ENCODE assay signal across 8 cellular contexts in the genomic region with DNA sequence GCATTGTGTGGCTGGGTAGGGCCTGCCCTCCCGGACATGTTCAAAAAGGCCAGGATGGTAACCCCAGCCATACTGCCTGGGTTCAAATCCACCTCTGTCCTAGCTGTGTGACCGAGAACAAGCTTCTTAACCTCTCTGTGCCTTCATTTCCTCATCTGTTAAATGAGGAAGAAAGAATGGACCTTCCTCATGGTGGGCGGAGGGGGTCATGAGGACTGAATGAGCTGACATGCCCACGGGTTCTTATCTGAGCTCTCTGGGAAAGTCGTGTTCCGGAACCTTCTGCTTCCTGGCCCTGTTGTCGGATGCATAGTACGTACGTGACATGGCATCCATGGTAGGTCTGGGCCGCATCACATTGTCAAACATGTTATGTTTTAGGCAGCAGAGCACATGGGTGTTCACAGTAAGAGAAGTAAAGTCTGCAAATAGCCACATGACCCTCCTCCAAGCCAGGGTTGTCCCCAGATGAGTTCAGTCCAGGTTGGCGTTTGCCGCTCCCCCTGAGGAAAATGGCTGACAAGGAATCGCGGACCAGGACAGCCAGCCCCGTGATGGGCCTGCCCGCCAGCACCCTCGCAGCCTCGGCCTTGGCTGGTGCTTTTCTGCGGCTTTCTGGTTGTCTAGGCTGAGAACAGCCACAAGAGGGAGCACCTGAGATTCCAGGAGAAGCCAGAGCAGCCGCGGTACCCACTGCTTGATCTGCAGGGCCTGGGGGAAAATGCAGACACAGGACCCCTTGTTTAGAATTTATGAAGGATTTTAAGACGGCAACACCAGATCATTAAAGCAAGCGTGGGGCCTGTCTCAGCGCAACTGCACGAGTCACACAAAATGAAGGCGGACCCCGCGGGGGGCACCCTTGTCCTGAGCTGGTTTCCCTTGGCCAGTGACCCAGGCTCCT. TPM values are rescaled to one million over a fixed set of nuclear protein-coding genes. Genes with fewer than 3 reads are reported as not detected.
DNase-seq lines count a peak whose midpoint lies in the region; ATAC-seq, FAIRE-seq and TF ChIP-seq lines count a peak whose summit lies in the region.

No MANE protein-coding gene starts in this region.

- H3K27ac ChIP-seq in colonic mucosa, result no peak overlapping the region
- H3K27ac ChIP-seq in left lung, result no peak overlapping the region

- no peaks in the 10 kb centered on the region for H3K27me3 Mint-ChIP-seq in activated CD4-positive, alpha-beta T cell treated with anti-CD3 and anti-CD28 coated beads, Interleukin-2, amount 10 ng/mL, durations not matched to agents 7 days and 5 days

- peak; percentile 91 for ATAC-seq in left lung
- ATAC-seq in HG02623 (IDR thresholded peaks at IDR 0.05; ENCODE audit: unreplicated experiment), result no peak

- H3K4me1 Mint-ChIP-seq in activated CD4-positive, alpha-beta T cell treated with anti-CD3 and anti-CD28 coated beads, Interleukin-2, amount 10 ng/mL, durations not matched to agents 7 days and 5 days, result peaks cover 6% of the 10 kb centered on the region

- no peaks in the 10 kb centered on the region for H3K36me3 Mint-ChIP-seq in activated CD4-positive, alpha-beta T cell treated with anti-CD3 and anti-CD28 coated beads, Interleukin-2, amount 10 ng/mL, durations not matched to agents 7 days and 5 days (ENCODE audit: low read depth)

- H3K4me1 ChIP-seq in colonic mucosa, result peaks cover 3% of the 10 kb centered on the region
- H3K4me1 ChIP-seq in left lung, result peaks cover 0 to 14% of the 10 kb centered on the region in 2 donors

- no peaks in the 10 kb centered on the region for H3K9me3 Mint-ChIP-seq in activated CD4-positive, alpha-beta T cell treated with anti-CD3 and anti-CD28 coated beads, Interleukin-2, amount 10 ng/mL, durations not matched to agents 7 days and 5 days

- TF ChIP-seq CTCF in AG09309 (IDR thresholded peaks at IDR 0.05; ENCODE audit: control insufficient read depth, insufficient read depth, low read depth, low read length, missing control alignments), result peak; percentile 88
- peak; percentile 84 for TF ChIP-seq CTCF in colonic mucosa (IDR thresholded peaks at IDR 0.05)
- peak; percentile 83 to 93 for TF ChIP-seq CTCF in left lung (IDR thresholded peaks at IDR 0.05)

- CTCF ChIA-PET in activated CD4-positive, alpha-beta T cell treated with anti-CD3 and anti-CD28 coated beads, Interleukin-2, amount 10 ng/mL, durations not matched to agents 7 days and 5 days (lab: Charles Lee), result interaction anchor here (0.7 to 1.6 kb wide), 8 partner anchors 9 to 64 kb away, joined by 3 to 7 read pairs (median 3); partner anchors contain the start of gene CA11

- no peak for DNase-seq in AG09309 (ENCODE audit: low read depth)
- DNase-seq in H54 (ENCODE audit: insufficient read length, low spot score), result peak; percentile 85
- peak; percentile 84 to 92 for DNase-seq in NCI-H526 (lab: John Stamatoyannopoulos, UW)
- peak; percentile 81 for DNase-seq in activated CD4-positive, alpha-beta T cell treated with anti-CD3 and anti-CD28 coated beads, Interleukin-2, amount 10 ng/mL, durations not matched to agents 7 days and 5 days
- DNase-seq in colonic mucosa, result peak; percentile 87
- DNase-seq in left lung, result peak in 1 of 2 donors; percentile 72
- peak; percentile 81 for DNase-seq in stimulated activated CD4-positive, alpha-beta T cell treated with anti-CD3 and anti-CD28 coated beads, Interleukin-4, amount 100 ng/mL, for 24 hours

- peak overlapping the region; percentile 66 for H3K27ac Mint-ChIP-seq in activated CD4-positive, alpha-beta T cell treated with anti-CD3 and anti-CD28 coated beads, Interleukin-2, amount 10 ng/mL, durations not matched to agents 7 days and 5 days

- H3K27me3 ChIP-seq in colonic mucosa (no peaks in the 10 kb centered on the region), left lung (no peaks in the 10 kb centered on the region)

- POLR2A ChIA-PET in activated CD4-positive, alpha-beta T cell treated with anti-CD3 and anti-CD28 coated beads, Interleukin-2, amount 10 ng/mL, durations not matched to agents 7 days and 5 days (lab: Charles Lee), result interaction anchor here (0.6 kb wide), 1 partner anchor 831 kb away, joined by 5 read pairs; no protein-coding TSS in a partner anchor

- H3K36me3 ChIP-seq in colonic mucosa (no peaks in the 10 kb centered on the region), left lung (no peaks in the 10 kb centered on the region)

- peak overlapping the region in 1 of 2 donors; percentile 35 for H3K9ac ChIP-seq in colonic mucosa (ENCODE audit: low read depth in 2 of 2, low read length in 2 of 2)

- H3K9me3 ChIP-seq in colonic mucosa, result no peaks in the 10 kb centered on the region
- H3K9me3 ChIP-seq in left lung, result no peaks in the 10 kb centered on the region

- FAIRE-seq in H54 (lab: Jason Lieb, UNC), result peak; percentile 15

- no peak overlapping the region for H3K4me3 ChIP-seq in AG09309 (ENCODE audit: control insufficient read depth, low read depth, low read length)
- no peak overlapping the region for H3K4me3 ChIP-seq in colonic mucosa
- H3K4me3 ChIP-seq in left lung, result no peak overlapping the region

- TF ChIP-seq POLR2A in H54 (IDR thresholded peaks at IDR 0.05; ENCODE audit: low read depth, low read length), result no peak

- intact Hi-C loops in colonic mucosa (cut with DNase I), result loop anchor here (5.0 kb wide), 1 partner anchor 62 kb away; no protein-coding TSS in a partner anchor
- intact Hi-C loops in left lung (cut with DNase I), result no loop called here

- H3K4me3 Mint-ChIP-seq in activated CD4-positive, alpha-beta T cell treated with anti-CD3 and anti-CD28 coated beads, Interleukin-2, amount 10 ng/mL, durations not matched to agents 7 days and 5 days, result no peak overlapping the region

RNA-seq across cellular contexts. Expression of gene NTN5, which starts 2.4 kb away (rescaled TPM):
- 1 to 10 TPM; 1.0 to 1.4 TPM for total RNA-seq in activated CD4-positive, alpha-beta T cell treated with anti-CD3 and anti-CD28 coated beads, Interleukin-2, amount 10 ng/mL, durations not matched to agents 7 days and 5 days
- total RNA-seq in colonic mucosa (under 1 TPM in 1 of 2 donors, not detected in 1; 0.32 TPM), left lung (under 1 TPM; 0.29 to 0.73 TPM)

RNA-seq across cellular contexts. Expression of gene FUT2, which starts 20.6 kb away (rescaled TPM):
- not detected for total RNA-seq in activated CD4-positive, alpha-beta T cell treated with anti-CD3 and anti-CD28 coated beads, Interleukin-2, amount 10 ng/mL, durations not matched to agents 7 days and 5 days
- total RNA-seq in colonic mucosa, result 100 to 1,000 TPM; 125 to 141 TPM
- total RNA-seq in left lung, result 1 to 10 TPM; 1.1 to 2.7 TPM

RNA-seq across cellular contexts. Expression of gene CA11, which starts 29.2 kb away (rescaled TPM):
- 10 to 100 TPM; 10.1 to 10.8 TPM for total RNA-seq in activated CD4-positive, alpha-beta T cell treated with anti-CD3 and anti-CD28 coated beads, Interleukin-2, amount 10 ng/mL, durations not matched to agents 7 days and 5 days
- total RNA-seq in colonic mucosa, result 1 to 10 TPM; 1.4 to 2.7 TPM
- total RNA-seq in left lung, result 1 to 10 TPM; 3.6 to 3.9 TPM

RNA-seq across cellular contexts. Expression of gene DBP, which starts 38.0 kb away (rescaled TPM):
- 10 to 100 TPM; 24.1 to 25.8 TPM for total RNA-seq in activated CD4-positive, alpha-beta T cell treated with anti-CD3 and anti-CD28 coated beads, Interleukin-2, amount 10 ng/mL, durations not matched to agents 7 days and 5 days
- total RNA-seq in colonic mucosa, result 1 to 10 TPM; 4.7 to 8.9 TPM
- 10 to 100 TPM in 1 of 2 donors, 1 to 10 TPM in 1; 8.9 to 10.5 TPM for total RNA-seq in left lung

RNA-seq across cellular contexts. Expression of gene MAMSTR, which starts 44.4 kb away (rescaled TPM):
- total RNA-seq in activated CD4-positive, alpha-beta T cell treated with anti-CD3 and anti-CD28 coated beads, Interleukin-2, amount 10 ng/mL, durations not matched to agents 7 days and 5 days, result 1 to 10 TPM; 1.1 to 1.5 TPM
- total RNA-seq in colonic mucosa, result 1 to 10 TPM in 1 of 2 donors, under 1 TPM in 1; 0.35 to 1.2 TPM
- 1 to 10 TPM; 1.3 to 1.5 TPM for total RNA-seq in left lung

Comparison
In these comparisons a context has a peak if more than half of its experiments do, and no peak if none do; other contexts are left out.
1. RNA of gene FUT2, which starts 20.6 kb away (total RNA-seq): 125 to 141 TPM in colonic mucosa; 1.1 to 2.7 TPM in left lung and not detected in activated CD4-positive, alpha-beta T cell treated with anti-CD3 and anti-CD28 coated beads, Interleukin-2, amount 10 ng/mL, durations not matched to agents 7 days and 5 days; every median in the first group is over 10 times any median in the second.
2. Peak in every context shown above with its lines, with median percentiles within 50 percentile points of each other: CTCF ChIP-seq.